Comparison of ENCODE assay signal across 30 cellular contexts in the genomic region with DNA sequence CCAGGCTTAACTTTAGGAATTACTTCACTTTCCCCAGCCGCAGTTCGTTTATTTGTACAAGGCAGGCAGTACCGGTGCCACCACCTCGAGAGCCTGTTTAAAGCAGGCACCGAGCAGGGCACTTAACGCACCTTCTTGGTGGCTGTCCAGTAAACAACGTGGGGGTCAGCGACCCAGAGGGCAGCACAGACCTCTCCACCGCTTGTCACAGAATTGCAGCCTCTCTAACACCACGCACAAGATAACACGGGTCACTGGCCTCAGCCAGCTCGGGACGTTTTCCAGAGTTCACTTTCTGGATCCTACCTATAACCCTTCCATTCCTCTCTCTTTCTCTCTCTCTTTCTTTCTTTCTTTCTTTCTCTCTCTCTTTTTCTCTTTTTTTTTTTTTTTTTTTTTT. TPM values are rescaled to one million over a fixed set of nuclear protein-coding genes. Genes with fewer than 3 reads are reported as not detected.
"Had no signal": no experiment of that assay in that cellular context is flagged by ENCODE, and none has a peak within 500 bp of the region (broad histone marks: within the 10 kb centered on the region; RNA-seq: fewer than 3 reads in every experiment).

No MANE protein-coding gene starts in this region.

- H3K9me3 ChIP-seq: adrenal gland, body of pancreas, esophagus squamous epithelium, left ventricle myocardium inferior, neutrophil, thyroid gland had no signal

- H3K27ac ChIP-seq: adrenal gland, body of pancreas, epithelial cell of prostate, esophagus squamous epithelium, left ventricle myocardium inferior, neutrophil, skin epidermis, thyroid gland had no signal

- H3K27me3 Mint-ChIP-seq: activated naive CD8-positive, alpha-beta T cell treated with anti-CD3 and anti-CD28 coated beads for 36 hours; memory B cell; progenitor cell of endocrine pancreas; T-cell had no signal

- H3K36me3 ChIP-seq: adrenal gland, esophagus squamous epithelium, left ventricle myocardium inferior, neutrophil, thyroid gland had no signal

- DNase-seq: activated CD4-positive, alpha-beta T cell treated with anti-CD3 and anti-CD28 coated beads for 4 hours; activated CD4-positive, alpha-beta T cell treated with anti-CD3 and anti-CD28 coated beads, Interleukin-2, amount 50 U/mL, for 4 hours; activated effector memory CD4-positive, alpha-beta T cell treated with Interleukin-2 at 50 U/mL for 16 hours; activated naive CD4-positive, alpha-beta T cell treated with Interleukin-2 at 50 U/mL for 16 hours; activated naive CD8-positive, alpha-beta T cell treated with anti-CD3 and anti-CD28 coated beads for 36 hours; adrenal gland; aorta; body of pancreas; dermis blood vessel endothelial cell; effector CD4-positive, alpha-beta T cell; esophagus squamous epithelium; foreskin melanocyte; kidney glomerular epithelial cell; left ventricle myocardium inferior; midbrain; natural killer cell; stimulated activated CD4-positive, alpha-beta T cell treated with anti-CD3 and anti-CD28 coated beads, Interleukin-12 subunit alpha, Interleukin-12 subunit beta, amount 100 ng/mL, for 4 hours; stimulated activated CD4-positive, alpha-beta T cell treated with anti-CD3 and anti-CD28 coated beads, Interleukin-4, amount 100 ng/mL, for 1 hour; stimulated activated naive CD8-positive, alpha-beta T cell treated with anti-CD3 and anti-CD28 coated beads, Interleukin-15, Interleukin-2, amounts not matched to agents 100 U/mL and 50 U/mL, for 24 hours; T-cell; thyroid gland had no signal

- ATAC-seq: body of pancreas; natural killer cell; sciatic nerve; stimulated activated naive CD8-positive, alpha-beta T cell treated with anti-CD3 and anti-CD28 coated beads, Interleukin-15, Interleukin-2, amounts not matched to agents 100 U/mL and 50 U/mL, for 24 hours; T-cell had no signal

- H3K36me3 Mint-ChIP-seq: activated naive CD8-positive, alpha-beta T cell treated with anti-CD3 and anti-CD28 coated beads for 36 hours; natural killer cell; T-cell had no signal

- H3K4me3 Mint-ChIP-seq: activated naive CD8-positive, alpha-beta T cell treated with anti-CD3 and anti-CD28 coated beads for 36 hours; memory B cell; natural killer cell; T-cell had no signal

- H3K4me3 ChIP-seq: adrenal gland, body of pancreas, esophagus squamous epithelium, left ventricle myocardium inferior, skin epidermis, thyroid gland had no signal

- H3K27me3 ChIP-seq: adrenal gland, body of pancreas, esophagus squamous epithelium, neutrophil, thyroid gland had no signal

- H3K27ac Mint-ChIP-seq: activated naive CD8-positive, alpha-beta T cell treated with anti-CD3 and anti-CD28 coated beads for 36 hours; memory B cell; natural killer cell; T-cell had no signal

- H3K9me3 Mint-ChIP-seq: activated naive CD8-positive, alpha-beta T cell treated with anti-CD3 and anti-CD28 coated beads for 36 hours; memory B cell; natural killer cell; T-cell had no signal

- H3K4me1 ChIP-seq: adrenal gland, body of pancreas, esophagus squamous epithelium, left ventricle myocardium inferior, thyroid gland had no signal

RNA-seq across cellular contexts. Expression of a gene that starts 30.3 kb away (rescaled TPM):
- total RNA-seq: aorta, body of pancreas, dermis blood vessel endothelial cell, esophagus squamous epithelium, left ventricle myocardium inferior, osteocyte, progenitor cell of endocrine pancreas, renal cortical epithelial cell, sciatic nerve, thyroid gland, urinary bladder had no signal
- polyA plus RNA-seq: adrenal gland, urinary bladder had no signal
